In genomic region chr6:158603261-158604047, GRCh38 we compare ENCODE assay signal across 17 cellular contexts. TPM values are rescaled to one million over a fixed set of nuclear protein-coding genes. Genes with fewer than 3 reads are reported as not detected.
DNase-seq lines count a peak whose midpoint lies in the region; ATAC-seq and TF ChIP-seq lines count a peak whose summit lies in the region.
"Had no signal": no experiment of that assay in that cellular context is flagged by ENCODE, and none has a peak within 500 bp of the region (broad histone marks: within the 10 kb centered on the region; RNA-seq: fewer than 3 reads in every experiment).

No MANE protein-coding gene starts in this region.

- H3K4me1 Mint-ChIP-seq in activated CD8-positive, alpha-beta T cell treated with anti-CD3 and anti-CD28 coated beads for 36 hours (ENCODE audit: low read depth), result no peaks in the 10 kb centered on the region
- H3K4me1 Mint-ChIP-seq in activated CD8-positive, alpha-beta T cell treated with anti-CD3 and anti-CD28 coated beads, Interleukin-2, amount 10 ng/mL, durations not matched to agents 7 days and 5 days (ENCODE audit: low read depth), result peaks cover 7% of the 10 kb centered on the region
- H3K4me1 Mint-ChIP-seq in glutamatergic neuron (ENCODE audit: low read depth, unreplicated experiment) (peaks cover 29% of the 10 kb centered on the region), progenitor cell of endocrine pancreas (ENCODE audit: low read depth) (no peaks in the 10 kb centered on the region)

- POLR2A ChIA-PET in activated CD8-positive, alpha-beta T cell treated with anti-CD3 and anti-CD28 coated beads for 36 hours (lab: Charles Lee), result interaction anchor here (1.2 kb wide), 1 partner anchor 60 kb away, joined by 3 read pairs; no protein-coding TSS in a partner anchor
- POLR2A ChIA-PET in activated CD8-positive, alpha-beta T cell treated with anti-CD3 and anti-CD28 coated beads, Interleukin-2, amount 10 ng/mL, durations not matched to agents 7 days and 5 days (lab: Charles Lee), result no interaction called here
- POLR2A ChIA-PET in SK-N-SH (lab: Yijun Ruan, JAX), result interaction anchor here (0.8 kb wide), 1 partner anchor 382 kb away, joined by 4 read pairs; no protein-coding TSS in a partner anchor

- intact Hi-C loops in activated CD8-positive, alpha-beta T cell treated with anti-CD3 and anti-CD28 coated beads for 36 hours (cut with micrococcal nuclease), result loop anchor here (10.0 kb wide), 1 partner anchor 389 kb away; no protein-coding TSS in a partner anchor

- peak in 1 of 2 experiments; percentile 68; a peak in 1 of 4 replicates for TF ChIP-seq EP300 in SK-N-SH (IDR thresholded peaks at IDR 0.05; ENCODE audit: borderline replicate concordance in 1 of 2, low read depth in 1 of 2, low read length in 1 of 2)

- H3K9me3 ChIP-seq in SK-N-SH, result no peaks in the 10 kb centered on the region
- H3K9me3 ChIP-seq: BLaER1, HAP-1, Peyer's patch had no signal

- H3K4me1 ChIP-seq in SK-N-SH (ENCODE audit: control insufficient read depth in 1 of 2, insufficient read depth in 2 of 2, low read depth in 1 of 2, low read length in 1 of 2), result peaks cover 0 to 15% of the 10 kb centered on the region in 2 experiments; a peak in 2 of 4 replicates
- H3K4me1 ChIP-seq: BLaER1, HAP-1, Peyer's patch had no signal

- no peak overlapping the region for H2AFZ ChIP-seq in SK-N-SH (ENCODE audit: low read depth)

- H3K27ac Mint-ChIP-seq in activated CD8-positive, alpha-beta T cell treated with anti-CD3 and anti-CD28 coated beads for 36 hours, result peak overlapping the region; percentile 65
- no peak overlapping the region for H3K27ac Mint-ChIP-seq in activated CD8-positive, alpha-beta T cell treated with anti-CD3 and anti-CD28 coated beads, Interleukin-2, amount 10 ng/mL, durations not matched to agents 7 days and 5 days
- H3K27ac Mint-ChIP-seq in glutamatergic neuron (ENCODE audit: unreplicated experiment) (peak overlapping the region; percentile 75), progenitor cell of endocrine pancreas (peak overlapping the region; percentile 3)

- peaks cover 34% of the 10 kb centered on the region for H3K36me3 Mint-ChIP-seq in activated CD8-positive, alpha-beta T cell treated with anti-CD3 and anti-CD28 coated beads for 36 hours (ENCODE audit: low read depth)
- H3K36me3 Mint-ChIP-seq in activated CD8-positive, alpha-beta T cell treated with anti-CD3 and anti-CD28 coated beads, Interleukin-2, amount 10 ng/mL, durations not matched to agents 7 days and 5 days (ENCODE audit: low read depth), result peaks cover 42% of the 10 kb centered on the region
- no peaks in the 10 kb centered on the region for H3K36me3 Mint-ChIP-seq in glutamatergic neuron (ENCODE audit: unreplicated experiment)
- peaks cover 24% of the 10 kb centered on the region for H3K36me3 Mint-ChIP-seq in progenitor cell of endocrine pancreas (ENCODE audit: insufficient read depth)

- H3K27me3 Mint-ChIP-seq in activated CD8-positive, alpha-beta T cell treated with anti-CD3 and anti-CD28 coated beads for 36 hours, result no peaks in the 10 kb centered on the region
- no peaks in the 10 kb centered on the region for H3K27me3 Mint-ChIP-seq in activated CD8-positive, alpha-beta T cell treated with anti-CD3 and anti-CD28 coated beads, Interleukin-2, amount 10 ng/mL, durations not matched to agents 7 days and 5 days (ENCODE audit: low read depth)
- H3K27me3 Mint-ChIP-seq in glutamatergic neuron (ENCODE audit: unreplicated experiment), result peaks cover 8% of the 10 kb centered on the region
- H3K27me3 Mint-ChIP-seq in progenitor cell of endocrine pancreas, result no peaks in the 10 kb centered on the region

- H3K27me3 ChIP-seq in SK-N-SH (ENCODE audit: insufficient read depth), result no peaks in the 10 kb centered on the region
- H3K27me3 ChIP-seq: BLaER1, Peyer's patch had no signal

- peak overlapping the region in 1 of 2 experiments; percentile 64; a peak in 2 of 4 replicates for H3K27ac ChIP-seq in SK-N-SH (ENCODE audit: low read depth in 2 of 2, low read length in 1 of 2)
- H3K27ac ChIP-seq: BLaER1, Peyer's patch had no signal

- H3K4me3 Mint-ChIP-seq in activated CD8-positive, alpha-beta T cell treated with anti-CD3 and anti-CD28 coated beads for 36 hours, result no peak overlapping the region
- H3K4me3 Mint-ChIP-seq in activated CD8-positive, alpha-beta T cell treated with anti-CD3 and anti-CD28 coated beads, Interleukin-2, amount 10 ng/mL, durations not matched to agents 7 days and 5 days, result no peak overlapping the region
- H3K4me3 Mint-ChIP-seq in glutamatergic neuron (ENCODE audit: unreplicated experiment) (no peak overlapping the region), progenitor cell of endocrine pancreas (ENCODE audit: low read depth) (no peak overlapping the region)

- H3K36me3 ChIP-seq in SK-N-SH (replicated peaks in 1 of 2; ENCODE audit: control insufficient read depth in 1 of 2, insufficient read depth in 2 of 2, low read length in 1 of 2), result peaks cover 32 to 33% of the 10 kb centered on the region in 2 experiments

- no peak for DNase-seq in activated CD8-positive, alpha-beta T cell treated with anti-CD3 and anti-CD28 coated beads for 36 hours
- no peak for DNase-seq in activated CD8-positive, alpha-beta T cell treated with anti-CD3 and anti-CD28 coated beads, Interleukin-2, amount 10 ng/mL, durations not matched to agents 7 days and 5 days
- DNase-seq in SK-N-SH (peak; percentile 47), glutamatergic neuron (no peak), progenitor cell of endocrine pancreas (ENCODE audit: low spot score, unreplicated experiment) (no peak), cerebellum (ENCODE audit: low spot score) (no peak), SK-N-DZ (ENCODE audit: low spot score) (no peak)
- DNase-seq: 8988T, DMS53, NCI-H1417, NCI-H2029, NCI-H524, Peyer's patch, Right ventricle myocardium superior had no signal

- TF ChIP-seq CTCF in activated CD8-positive, alpha-beta T cell treated with anti-CD3 and anti-CD28 coated beads for 36 hours (IDR thresholded peaks at IDR 0.05), result no peak
- TF ChIP-seq CTCF in SK-N-SH (IDR thresholded peaks at IDR 0.05) (no peak), glutamatergic neuron (IDR thresholded peaks at IDR 0.05; ENCODE audit: partially characterized antibody, unreplicated experiment) (no peak), progenitor cell of endocrine pancreas (IDR thresholded peaks at IDR 0.05; ENCODE audit: unreplicated experiment) (no peak)

- CTCF ChIA-PET in activated CD8-positive, alpha-beta T cell treated with anti-CD3 and anti-CD28 coated beads for 36 hours (lab: Charles Lee), result interaction anchor here (0.8 to 5.1 kb wide), 7 partner anchors 12 to 395 kb away, joined by 3 to 49 read pairs (median 4); no protein-coding TSS in a partner anchor
- CTCF ChIA-PET in activated CD8-positive, alpha-beta T cell treated with anti-CD3 and anti-CD28 coated beads, Interleukin-2, amount 10 ng/mL, durations not matched to agents 7 days and 5 days (lab: Charles Lee), result interaction anchor here (0.8 to 3.6 kb wide), 6 partner anchors 8 to 382 kb away, joined by 3 to 29 read pairs (median 3); no protein-coding TSS in a partner anchor
- CTCF ChIA-PET in SK-N-SH (lab: Yijun Ruan, JAX), result interaction anchor here (0.8 to 4.0 kb wide), 13 partner anchors 9 to 389 kb away, joined by 3 to 27 read pairs (median 5); partner anchors contain the start of gene DYNLT1

- H3K9ac ChIP-seq in SK-N-SH, result no peak overlapping the region
- H3K9ac ChIP-seq: BLaER1 had no signal

- 69% methylated on average over 15 of the region's 15 CpGs for WGBS in SK-N-SH (ENCODE audit: low lambda C conversion rate)

- H3F3A ChIP-seq in SK-N-SH (replicated peaks; ENCODE audit: insufficient read depth), result no peaks in the 10 kb centered on the region

- H3K4me3 ChIP-seq in SK-N-SH (ENCODE audit: low read depth in 2 of 2, low read length in 1 of 2), result no peak overlapping the region
- H3K4me3 ChIP-seq: BLaER1, HAP-1, Peyer's patch had no signal

- no peaks in the 10 kb centered on the region for H3K9me3 Mint-ChIP-seq in activated CD8-positive, alpha-beta T cell treated with anti-CD3 and anti-CD28 coated beads for 36 hours
- H3K9me3 Mint-ChIP-seq in activated CD8-positive, alpha-beta T cell treated with anti-CD3 and anti-CD28 coated beads, Interleukin-2, amount 10 ng/mL, durations not matched to agents 7 days and 5 days (ENCODE audit: insufficient read depth), result no peaks in the 10 kb centered on the region
- H3K9me3 Mint-ChIP-seq in glutamatergic neuron (ENCODE audit: unreplicated experiment), result peaks cover 7% of the 10 kb centered on the region
- no peaks in the 10 kb centered on the region for H3K9me3 Mint-ChIP-seq in progenitor cell of endocrine pancreas (ENCODE audit: low read depth)

- H4K20me1 ChIP-seq in SK-N-SH (ENCODE audit: insufficient read depth), result no peaks in the 10 kb centered on the region

- peaks cover 10% of the 10 kb centered on the region; the same call in 1 of the 2 replicates for H3K79me2 ChIP-seq in SK-N-SH (ENCODE audit: insufficient read depth)

- ATAC-seq in activated CD8-positive, alpha-beta T cell treated with anti-CD3 and anti-CD28 coated beads for 36 hours, result no peak
- ATAC-seq in activated CD8-positive, alpha-beta T cell treated with anti-CD3 and anti-CD28 coated beads, Interleukin-2, amount 10 ng/mL, durations not matched to agents 7 days and 5 days, result no peak
- no peak for ATAC-seq in HG03565 (IDR thresholded peaks at IDR 0.05; ENCODE audit: unreplicated experiment)

- H3K4me2 ChIP-seq in SK-N-SH, result no peak overlapping the region
- H3K4me2 ChIP-seq: BLaER1 had no signal

- no peak for TF ChIP-seq RAD21 in SK-N-SH (IDR thresholded peaks at IDR 0.05; ENCODE audit: low read length)

- no peaks in the 10 kb centered on the region for H3K9me2 ChIP-seq in SK-N-SH

RNA-seq across cellular contexts. Expression of gene DYNLT1, which starts 41.1 kb away (rescaled TPM):
- 10 to 100 TPM; 94.3 to 98.3 TPM for total RNA-seq in activated CD8-positive, alpha-beta T cell treated with anti-CD3 and anti-CD28 coated beads for 36 hours
- 10 to 100 TPM; 79.0 to 86.4 TPM for total RNA-seq in activated CD8-positive, alpha-beta T cell treated with anti-CD3 and anti-CD28 coated beads, Interleukin-2, amount 10 ng/mL, durations not matched to agents 7 days and 5 days
- 306 and 390 TPM in 2 replicates for polyA plus RNA-seq in SK-N-SH (2012; rRNA removed)
- polyA plus RNA-seq in SK-N-SH (2012; cell fraction: cytosol; rRNA removed), result 392 and 450 TPM in 2 replicates
- polyA plus RNA-seq in SK-N-SH (2012; cell fraction: nucleus; rRNA removed), result 181 and 247 TPM in 2 replicates
- total RNA-seq in glutamatergic neuron (ENCODE audit: unreplicated experiment) (261 TPM), progenitor cell of endocrine pancreas (124 and 126 TPM in 2 replicates), cerebellum (61.2 TPM)
- polyA plus RNA-seq in SK-N-DZ (2014; cell fraction: cytosol; rRNA removed), result 333 and 438 TPM in 2 replicates
- polyA plus RNA-seq in SK-N-DZ (2014; cell fraction: nucleus; rRNA removed), result 295 and 313 TPM in 2 replicates

RNA-seq across cellular contexts. Expression of gene TMEM181, which starts 43.6 kb away (rescaled TPM):
- 10 to 100 TPM; 10.0 to 10.1 TPM for total RNA-seq in activated CD8-positive, alpha-beta T cell treated with anti-CD3 and anti-CD28 coated beads for 36 hours
- 10 to 100 TPM; 15.0 to 15.2 TPM for total RNA-seq in activated CD8-positive, alpha-beta T cell treated with anti-CD3 and anti-CD28 coated beads, Interleukin-2, amount 10 ng/mL, durations not matched to agents 7 days and 5 days
- 19.5 and 29.5 TPM in 2 replicates for polyA plus RNA-seq in SK-N-SH (2012; rRNA removed)
- polyA plus RNA-seq in SK-N-SH (2012; cell fraction: cytosol; rRNA removed), result 28.2 and 28.3 TPM in 2 replicates
- 13.8 and 24.6 TPM in 2 replicates for polyA plus RNA-seq in SK-N-SH (2012; cell fraction: nucleus; rRNA removed)
- total RNA-seq in glutamatergic neuron (ENCODE audit: unreplicated experiment), result 44.3 TPM
- total RNA-seq in progenitor cell of endocrine pancreas, result 33.9 and 35.6 TPM in 2 replicates
- total RNA-seq in cerebellum, result 45.4 TPM
- polyA plus RNA-seq in SK-N-DZ (2014; cell fraction: cytosol; rRNA removed), result 48.3 and 55.4 TPM in 2 replicates
- polyA plus RNA-seq in SK-N-DZ (2014; cell fraction: nucleus; rRNA removed), result 37.6 and 47.4 TPM in 2 replicates

RNA-seq across cellular contexts. Expression of gene SYTL3, which starts 46.4 kb away (rescaled TPM):
- 100 to 1,000 TPM; 151 to 163 TPM for total RNA-seq in activated CD8-positive, alpha-beta T cell treated with anti-CD3 and anti-CD28 coated beads for 36 hours
- 10 to 100 TPM; 43.5 to 48.3 TPM for total RNA-seq in activated CD8-positive, alpha-beta T cell treated with anti-CD3 and anti-CD28 coated beads, Interleukin-2, amount 10 ng/mL, durations not matched to agents 7 days and 5 days
- polyA plus RNA-seq in SK-N-SH (2012; rRNA removed), result 2.0 and 2.3 TPM in 2 replicates
- polyA plus RNA-seq in SK-N-SH (2012; cell fraction: cytosol; rRNA removed), result 1.6 and 1.9 TPM in 2 replicates
- polyA plus RNA-seq in SK-N-SH (2012; cell fraction: nucleus; rRNA removed), result 3.5 and 5.0 TPM in 2 replicates
- total RNA-seq in glutamatergic neuron (ENCODE audit: unreplicated experiment) (2.8 TPM), progenitor cell of endocrine pancreas (1.6 and 2.1 TPM in 2 replicates), cerebellum (2.4 TPM)
- polyA plus RNA-seq in SK-N-DZ (2014; cell fraction: cytosol; rRNA removed), result 3.3 and 6.0 TPM in 2 replicates
- polyA plus RNA-seq in SK-N-DZ (2014; cell fraction: nucleus; rRNA removed), result 3.2 and 6.0 TPM in 2 replicates

Comparison
In these comparisons a context has a peak if more than half of its experiments do, and no peak if none do; other contexts are left out.
1. RNA of gene SYTL3, which starts 46.4 kb away (total RNA-seq): 151 to 163 TPM in activated CD8-positive, alpha-beta T cell treated with anti-CD3 and anti-CD28 coated beads for 36 hours and 43.5 to 48.3 TPM in activated CD8-positive, alpha-beta T cell treated with anti-CD3 and anti-CD28 coated beads, Interleukin-2, amount 10 ng/mL, durations not matched to agents 7 days and 5 days; 2.8 TPM in glutamatergic neuron (single experiment), 2.4 TPM in cerebellum (single experiment) and 1.6 to 2.1 TPM in progenitor cell of endocrine pancreas; every median in the first group is over 10 times any median in the second.